In genomic region chr19:44806271-44806670, GRCh38 we compare ENCODE assay signal across 22 cellular contexts. TPM values are rescaled to one million over a fixed set of nuclear protein-coding genes. Genes with fewer than 3 reads are reported as not detected.
"Had no signal": no experiment of that assay in that cellular context is flagged by ENCODE, and none has a peak within 500 bp of the region (broad histone marks: within the 10 kb centered on the region; RNA-seq: fewer than 3 reads in every experiment).

No MANE protein-coding gene starts in this region.

- H3K27ac Mint-ChIP-seq: activated naive CD4-positive, alpha-beta T cell treated with anti-CD3 and anti-CD28 coated beads, Interleukin-2, amount 50 U/mL, for 24 hours; activated T-cell treated with anti-CD3 and anti-CD28 coated beads, Interleukin-2, amount 50 U/mL, for 72 hours; naive thymus-derived CD4-positive, alpha-beta T cell had no signal

- ATAC-seq: activated CD4-positive, CD25-positive, alpha-beta regulatory T cell treated with anti-CD3 and anti-CD28 coated beads, Interleukin-2, amount 50 U/mL, for 24 hours; activated T-cell treated with anti-CD3 and anti-CD28 coated beads, Interleukin-2, amount 50 U/mL, for 72 hours; gastroesophageal sphincter; naive thymus-derived CD4-positive, alpha-beta T cell had no signal

- H3K4me3 Mint-ChIP-seq: activated naive CD4-positive, alpha-beta T cell treated with anti-CD3 and anti-CD28 coated beads, Interleukin-2, amount 50 U/mL, for 24 hours; activated T-cell treated with anti-CD3 and anti-CD28 coated beads, Interleukin-2, amount 50 U/mL, for 72 hours; naive thymus-derived CD4-positive, alpha-beta T cell had no signal

- H3K9me3 Mint-ChIP-seq: activated naive CD4-positive, alpha-beta T cell treated with anti-CD3 and anti-CD28 coated beads, Interleukin-2, amount 50 U/mL, for 24 hours; activated T-cell treated with anti-CD3 and anti-CD28 coated beads, Interleukin-2, amount 50 U/mL, for 72 hours had no signal

- DNase-seq: activated CD4-positive, alpha-beta T cell treated with anti-CD3 and anti-CD28 coated beads, Interleukin-2, amount 50 U/mL, for 1 hour; activated CD8-positive, alpha-beta memory T cell treated with anti-CD3 and anti-CD28 coated beads for 24 hours; activated CD8-positive, alpha-beta memory T cell treated with anti-CD3 and anti-CD28 coated beads, Interleukin-2, amount 50 U/mL, for 48 hours; activated effector memory CD4-positive, alpha-beta T cell treated with anti-CD3 and anti-CD28 coated beads, Interleukin-2, amount 50 U/mL, for 16 hours; activated T-cell treated with anti-CD3 and anti-CD28 coated beads, Interleukin-2, amount 50 U/mL, for 72 hours; cerebellar nuclear complex; cortex of kidney; heart left ventricle; mesenchymal stem cell; naive thymus-derived CD4-positive, alpha-beta T cell; retina; spleen; stimulated activated CD4-positive, alpha-beta T cell treated with anti-CD3 and anti-CD28 coated beads, Interleukin-4, amount 100 ng/mL, for 4 hours; stimulated activated naive CD4-positive, alpha-beta T cell; T-helper 1 cell; tibial artery had no signal

- H3K36me3 Mint-ChIP-seq: activated naive CD4-positive, alpha-beta T cell treated with anti-CD3 and anti-CD28 coated beads, Interleukin-2, amount 50 U/mL, for 24 hours; naive thymus-derived CD4-positive, alpha-beta T cell had no signal

- H3K27ac ChIP-seq: gastroesophageal sphincter, heart left ventricle, spleen, tibial artery, vagina had no signal

RNA-seq across cellular contexts. Expression of gene CBLC, which starts 28.6 kb away (rescaled TPM):
- total RNA-seq: activated T-cell treated with anti-CD3 and anti-CD28 coated beads, Interleukin-2, amount 50 U/mL, for 72 hours; astrocyte; heart left ventricle; naive thymus-derived CD4-positive, alpha-beta T cell; spleen; subcutaneous adipose tissue had no signal
